ENCODE assay signal across 8 cellular contexts in the genomic region with DNA sequence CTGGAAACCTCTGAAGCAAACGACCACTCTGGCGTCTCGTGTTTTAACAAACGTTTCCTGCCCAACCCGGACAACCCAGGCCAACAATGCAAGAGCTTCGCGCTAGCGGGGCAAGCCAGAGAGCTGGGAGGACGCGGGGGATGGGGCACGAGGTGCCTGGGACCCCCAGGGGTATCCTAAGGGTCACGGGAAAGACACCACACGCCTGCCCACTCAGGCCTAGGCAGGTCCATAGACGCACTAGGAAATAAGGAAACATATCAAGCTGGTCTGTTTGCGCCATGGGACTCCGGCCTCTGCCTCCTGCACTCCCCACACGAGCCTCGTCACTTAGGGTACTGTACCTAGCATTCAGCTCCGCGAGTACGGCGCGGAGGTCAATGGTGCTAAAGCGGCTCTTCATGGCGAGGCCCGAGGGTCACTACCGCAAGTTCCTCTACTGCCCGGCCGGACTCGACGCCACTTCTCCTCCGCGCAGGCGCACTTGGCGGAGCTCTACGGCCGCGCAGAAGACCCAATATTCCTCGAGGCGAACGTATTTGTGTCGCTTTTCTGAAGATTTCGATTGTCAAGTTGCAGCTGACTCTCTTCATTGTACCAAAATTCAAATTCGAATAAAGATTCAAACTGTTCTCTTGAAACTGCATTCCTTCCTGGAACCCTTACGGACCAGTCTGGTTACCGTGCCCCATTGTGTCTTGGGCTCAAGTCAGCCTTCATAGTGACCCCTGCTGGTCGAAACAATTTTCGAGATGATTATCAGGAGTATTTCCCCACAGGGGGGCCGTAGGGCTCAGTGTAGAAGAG. TPM values are rescaled to one million over a fixed set of nuclear protein-coding genes. Genes with fewer than 3 reads are reported as not detected.
DNase-seq lines count a peak whose midpoint lies in the region; ATAC-seq and TF ChIP-seq lines count a peak whose summit lies in the region.

A gene with protein sequence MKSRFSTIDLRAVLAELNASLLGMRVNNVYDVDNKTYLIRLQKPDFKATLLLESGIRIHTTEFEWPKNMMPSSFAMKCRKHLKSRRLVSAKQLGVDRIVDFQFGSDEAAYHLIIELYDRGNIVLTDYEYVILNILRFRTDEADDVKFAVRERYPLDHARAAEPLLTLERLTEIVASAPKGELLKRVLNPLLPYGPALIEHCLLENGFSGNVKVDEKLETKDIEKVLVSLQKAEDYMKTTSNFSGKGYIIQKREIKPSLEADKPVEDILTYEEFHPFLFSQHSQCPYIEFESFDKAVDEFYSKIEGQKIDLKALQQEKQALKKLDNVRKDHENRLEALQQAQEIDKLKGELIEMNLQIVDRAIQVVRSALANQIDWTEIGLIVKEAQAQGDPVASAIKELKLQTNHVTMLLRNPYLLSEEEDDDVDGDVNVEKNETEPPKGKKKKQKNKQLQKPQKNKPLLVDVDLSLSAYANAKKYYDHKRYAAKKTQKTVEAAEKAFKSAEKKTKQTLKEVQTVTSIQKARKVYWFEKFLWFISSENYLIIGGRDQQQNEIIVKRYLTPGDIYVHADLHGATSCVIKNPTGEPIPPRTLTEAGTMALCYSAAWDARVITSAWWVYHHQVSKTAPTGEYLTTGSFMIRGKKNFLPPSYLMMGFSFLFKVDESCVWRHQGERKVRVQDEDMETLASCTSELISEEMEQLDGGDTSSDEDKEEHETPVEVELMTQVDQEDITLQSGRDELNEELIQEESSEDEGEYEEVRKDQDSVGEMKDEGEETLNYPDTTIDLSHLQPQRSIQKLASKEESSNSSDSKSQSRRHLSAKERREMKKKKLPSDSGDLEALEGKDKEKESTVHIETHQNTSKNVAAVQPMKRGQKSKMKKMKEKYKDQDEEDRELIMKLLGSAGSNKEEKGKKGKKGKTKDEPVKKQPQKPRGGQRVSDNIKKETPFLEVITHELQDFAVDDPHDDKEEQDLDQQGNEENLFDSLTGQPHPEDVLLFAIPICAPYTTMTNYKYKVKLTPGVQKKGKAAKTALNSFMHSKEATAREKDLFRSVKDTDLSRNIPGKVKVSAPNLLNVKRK (minus strand): TSS at position 438 of the 807 bp plus-strand sequence. CDS start 35 bp downstream, at position 403.

- peak within 1 kb of the TSS; percentile 71 to 73 for H3K27ac ChIP-seq in ovary
- H3K27ac ChIP-seq in tibial artery = peak within 1 kb of the TSS; percentile 87 to 89

- H3K4me3 ChIP-seq in GM08714 (ENCODE audit: low read length) (peak within 1 kb of the TSS; percentile 87), HFF-Myc (replicated peaks; ENCODE audit: low read depth, low read length) (peak within 1 kb of the TSS; percentile 98), ovary (peak within 1 kb of the TSS; percentile 84), tibial artery (peak within 1 kb of the TSS; percentile 75 to 80)

- TF ChIP-seq CTCF in HFF-Myc (IDR thresholded peaks at IDR 0.05; ENCODE audit: low read depth, low read length, missing control alignments) (peak; percentile 80), glutamatergic neuron (IDR thresholded peaks at IDR 0.05; ENCODE audit: partially characterized antibody, unreplicated experiment) (peak; percentile 80), ovary (IDR thresholded peaks at IDR 0.05) (peak; percentile 67 to 83 (median 71)), tibial artery (IDR thresholded peaks at IDR 0.05) (peak; percentile 79 to 85)

- peak within 1 kb of the TSS; percentile 93 to 95 for H3K27ac Mint-ChIP-seq in activated naive CD4-positive, alpha-beta T cell treated with anti-CD3 and anti-CD28 coated beads, Interleukin-2, amount 50 U/mL, for 72 hours
- H3K27ac Mint-ChIP-seq in glutamatergic neuron (ENCODE audit: unreplicated experiment) = peak within 1 kb of the TSS; percentile 99

- H3K4me1 ChIP-seq in ovary (ENCODE audit: insufficient read depth) (no peaks in the 10 kb centered on the region), tibial artery (peaks cover 0 to 25% (median 18%) of the 10 kb centered on the region in 4 donors)

- DNase-seq in HFF-Myc (ENCODE audit: extremely low read depth, low read depth) (peak; percentile 84), MV-4-11 (lab: John Stamatoyannopoulos, UW) (peak; percentile 89), glutamatergic neuron (peak; percentile 87), ovary (peak; percentile 83 to 93 (median 87)), tibial artery (peak; percentile 84 to 91)
- DNase-seq in activated naive CD4-positive, alpha-beta T cell treated with anti-CD3 and anti-CD28 coated beads, Interleukin-2, amount 50 U/mL, for 72 hours (ENCODE audit: low spot score in 2 of 2) = peak; percentile 84 to 93

- peak; percentile 87 for ATAC-seq in SK-N-SH treated with all-trans-retinoic acid at 6 μM for 48 hours
- ATAC-seq in activated naive CD4-positive, alpha-beta T cell treated with anti-CD3 and anti-CD28 coated beads, Interleukin-2, amount 50 U/mL, for 72 hours = peak; percentile 87 to 91

- H3K9me3 ChIP-seq in ovary = no peaks in the 10 kb centered on the region
- H3K9me3 ChIP-seq in tibial artery = no peaks in the 10 kb centered on the region

- no peaks in the 10 kb centered on the region for H3K9me3 Mint-ChIP-seq in activated naive CD4-positive, alpha-beta T cell treated with anti-CD3 and anti-CD28 coated beads, Interleukin-2, amount 50 U/mL, for 72 hours
- H3K9me3 Mint-ChIP-seq in glutamatergic neuron (ENCODE audit: unreplicated experiment) = peaks cover 6% of the 10 kb centered on the region

- TF ChIP-seq POLR2A in ovary (IDR thresholded peaks at IDR 0.05) = peak; percentile 43

- TF ChIP-seq EP300 in ovary (IDR thresholded peaks at IDR 0.05) = no peak

- H3K36me3 ChIP-seq in ovary = no peaks in the 10 kb centered on the region
- peaks cover 4 to 25% (median 11%) of the 10 kb centered on the region in 3 donors for H3K36me3 ChIP-seq in tibial artery

- H3K36me3 Mint-ChIP-seq in activated naive CD4-positive, alpha-beta T cell treated with anti-CD3 and anti-CD28 coated beads, Interleukin-2, amount 50 U/mL, for 72 hours = peaks cover 17 to 21% of the 10 kb centered on the region in 2 donors
- no peaks in the 10 kb centered on the region for H3K36me3 Mint-ChIP-seq in glutamatergic neuron (ENCODE audit: unreplicated experiment)

- peaks cover 3% of the 10 kb centered on the region for H3K4me1 Mint-ChIP-seq in glutamatergic neuron (ENCODE audit: low read depth, unreplicated experiment)

- H3K27me3 ChIP-seq in ovary (no peaks in the 10 kb centered on the region), tibial artery (no peaks in the 10 kb centered on the region)

- intact Hi-C loops in ovary (cut with DNase I) = loop anchor here in 2 of 4 donors (1.0 to 10.0 kb wide), 2 partner anchors 218 kb away; a partner anchor contains a TSS
- intact Hi-C loops in tibial artery (cut with DNase I; ENCODE audit: low total_unique reads) = loop anchor here (5.0 kb wide), 1 partner anchor 220 kb away; no protein-coding TSS in a partner anchor

- H3K27me3 Mint-ChIP-seq in glutamatergic neuron (ENCODE audit: unreplicated experiment) = peaks cover 6% of the 10 kb centered on the region

- WGBS in ovary, 3 donors = 0% methylated on average over 49 of the region's 49 CpGs

- H3K4me3 Mint-ChIP-seq in glutamatergic neuron (ENCODE audit: unreplicated experiment) = peak within 1 kb of the TSS; percentile 96

TF ChIP-seq in SK-N-SH treated with all-trans-retinoic acid at 6 μM for 48 hours, 23 proteins besides CTCF, POLR2A, EP300 and RAD21:
- no peak for TF ChIP-seq TCF4 (CRISPR knock-in tag; IDR thresholded peaks at IDR 0.05; ENCODE audit: borderline replicate concordance)
- TF ChIP-seq ZFP30 (CRISPR knock-in tag; IDR thresholded peaks at IDR 0.05) = 0 out of 2 replicates have a peak, but pooled peaks have one; percentile 50
- no peak for TF ChIP-seq PPARA (CRISPR knock-in tag; IDR thresholded peaks at IDR 0.05; ENCODE audit: borderline replicate concordance)
- no peak for TF ChIP-seq BACH2 (CRISPR knock-in tag; IDR thresholded peaks at IDR 0.05; ENCODE audit: borderline replicate concordance)
- TF ChIP-seq, protein P1, sequence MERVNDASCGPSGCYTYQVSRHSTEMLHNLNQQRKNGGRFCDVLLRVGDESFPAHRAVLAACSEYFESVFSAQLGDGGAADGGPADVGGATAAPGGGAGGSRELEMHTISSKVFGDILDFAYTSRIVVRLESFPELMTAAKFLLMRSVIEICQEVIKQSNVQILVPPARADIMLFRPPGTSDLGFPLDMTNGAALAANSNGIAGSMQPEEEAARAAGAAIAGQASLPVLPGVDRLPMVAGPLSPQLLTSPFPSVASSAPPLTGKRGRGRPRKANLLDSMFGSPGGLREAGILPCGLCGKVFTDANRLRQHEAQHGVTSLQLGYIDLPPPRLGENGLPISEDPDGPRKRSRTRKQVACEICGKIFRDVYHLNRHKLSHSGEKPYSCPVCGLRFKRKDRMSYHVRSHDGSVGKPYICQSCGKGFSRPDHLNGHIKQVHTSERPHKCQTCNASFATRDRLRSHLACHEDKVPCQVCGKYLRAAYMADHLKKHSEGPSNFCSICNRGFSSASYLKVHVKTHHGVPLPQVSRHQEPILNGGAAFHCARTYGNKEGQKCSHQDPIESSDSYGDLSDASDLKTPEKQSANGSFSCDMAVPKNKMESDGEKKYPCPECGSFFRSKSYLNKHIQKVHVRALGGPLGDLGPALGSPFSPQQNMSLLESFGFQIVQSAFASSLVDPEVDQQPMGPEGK (CRISPR knock-in tag; IDR thresholded peaks at IDR 0.05; ENCODE audit: borderline replicate concordance) = peak; percentile 48; the same call in 1 of the 2 replicates
- TF ChIP-seq, protein P2, sequence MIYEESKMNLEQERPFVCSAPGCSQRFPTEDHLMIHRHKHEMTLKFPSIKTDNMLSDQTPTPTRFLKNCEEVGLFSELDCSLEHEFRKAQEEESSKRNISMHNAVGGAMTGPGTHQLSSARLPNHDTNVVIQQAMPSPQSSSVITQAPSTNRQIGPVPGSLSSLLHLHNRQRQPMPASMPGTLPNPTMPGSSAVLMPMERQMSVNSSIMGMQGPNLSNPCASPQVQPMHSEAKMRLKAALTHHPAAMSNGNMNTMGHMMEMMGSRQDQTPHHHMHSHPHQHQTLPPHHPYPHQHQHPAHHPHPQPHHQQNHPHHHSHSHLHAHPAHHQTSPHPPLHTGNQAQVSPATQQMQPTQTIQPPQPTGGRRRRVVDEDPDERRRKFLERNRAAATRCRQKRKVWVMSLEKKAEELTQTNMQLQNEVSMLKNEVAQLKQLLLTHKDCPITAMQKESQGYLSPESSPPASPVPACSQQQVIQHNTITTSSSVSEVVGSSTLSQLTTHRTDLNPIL (CRISPR knock-in tag; IDR thresholded peaks at IDR 0.05; ENCODE audit: low read depth) = no peak
- TF ChIP-seq ZNF70 (CRISPR knock-in tag; IDR thresholded peaks at IDR 0.05) = no peak

RNA-seq across cellular contexts. Expression of the gene that starts here (rescaled TPM):
- 10 to 100 TPM; 71.3 to 79.1 TPM for total RNA-seq in activated naive CD4-positive, alpha-beta T cell treated with anti-CD3 and anti-CD28 coated beads, Interleukin-2, amount 50 U/mL, for 72 hours
- 78.8 TPM for total RNA-seq in glutamatergic neuron (ENCODE audit: unreplicated experiment)
- total RNA-seq in ovary = 10 to 100 TPM; 46.9 to 98.9 (median 72.1) TPM
- 10 to 100 TPM; 20.9 to 46.2 TPM for polyA plus RNA-seq in ovary

Comparison
In these comparisons a context has a peak if more than half of its experiments do, and no peak if none do; other contexts are left out.
1. Peak in every context shown above with its lines: DNase-seq, ATAC-seq, H3K4me3 ChIP-seq and H3K27ac ChIP-seq.